ENCODE assay signal across 8 cellular contexts in the genomic region with DNA sequence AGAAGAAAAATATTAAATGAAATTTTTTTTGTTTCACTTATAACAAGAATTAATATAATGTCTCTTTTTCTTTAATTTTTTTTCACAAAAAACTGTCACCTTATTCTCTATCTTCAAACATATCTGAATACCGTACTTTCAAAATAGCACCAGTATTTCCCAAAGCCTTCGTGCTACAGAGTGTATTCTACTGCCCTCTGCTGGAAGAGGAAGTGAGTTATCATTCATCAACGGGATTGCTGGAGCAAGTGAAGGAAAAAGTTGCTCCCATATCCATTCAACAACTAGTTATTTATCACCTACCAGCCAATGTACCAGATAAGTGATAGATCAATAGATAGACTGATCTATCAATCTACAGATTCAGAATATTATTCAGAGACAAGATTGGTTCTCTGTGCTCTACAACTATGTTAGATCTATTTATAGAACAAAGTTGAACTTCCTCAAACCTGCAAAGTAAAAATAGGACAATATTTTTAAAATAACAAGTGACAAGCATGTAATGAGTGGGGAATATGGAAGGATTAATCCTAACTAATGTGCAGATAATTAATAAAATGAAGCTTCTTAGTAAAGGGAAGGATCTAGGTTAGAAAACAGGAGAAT. TPM values are rescaled to one million over a fixed set of nuclear protein-coding genes. Genes with fewer than 3 reads are reported as not detected.
DNase-seq lines count a peak whose midpoint lies in the region; ATAC-seq and TF ChIP-seq lines count a peak whose summit lies in the region.

No MANE protein-coding gene starts in this region.

- no peaks in the 10 kb centered on the region for H3K9me3 Mint-ChIP-seq in mesothelial cell of epicardium

- H3K36me3 Mint-ChIP-seq in mesothelial cell of epicardium, result no peaks in the 10 kb centered on the region

- ATAC-seq in GM18502 (IDR thresholded peaks at IDR 0.05; ENCODE audit: poor library complexity, unreplicated experiment) (peak; percentile 76), HG03066 (IDR thresholded peaks at IDR 0.05; ENCODE audit: low read depth, unreplicated experiment) (peak; percentile 70), HG03095 (IDR thresholded peaks at IDR 0.05; ENCODE audit: unreplicated experiment) (no peak), HG03520 (IDR thresholded peaks at IDR 0.05; ENCODE audit: unreplicated experiment) (no peak)

- peak; percentile 69 for TF ChIP-seq CTCF in AG09319 (IDR thresholded peaks at IDR 0.05; ENCODE audit: low read depth, low read length)
- TF ChIP-seq CTCF in cardiac fibroblast (IDR thresholded peaks at IDR 0.05; ENCODE audit: low read depth, low read length), result peak; percentile 71
- peak; percentile 71 for TF ChIP-seq CTCF in mesothelial cell of epicardium (IDR thresholded peaks at IDR 0.05; ENCODE audit: unreplicated experiment)

- no peak overlapping the region for H3K4me3 Mint-ChIP-seq in mesothelial cell of epicardium

- no peaks in the 10 kb centered on the region for H3K4me1 Mint-ChIP-seq in mesothelial cell of epicardium

- DNase-seq in AG09319 (ENCODE audit: extremely low read depth, low read depth), result no peak
- peak; percentile 5 for DNase-seq in NCI-H510A (lab: John Stamatoyannopoulos, UW)
- DNase-seq in cardiac fibroblast (ENCODE audit: low read depth in 2 of 2), result peak; percentile 42 to 58
- no peak for DNase-seq in mesothelial cell of epicardium (ENCODE audit: low spot score in 2 of 2, unreplicated experiment in 2 of 2)

- peaks cover 51% of the 10 kb centered on the region for H3K27me3 Mint-ChIP-seq in mesothelial cell of epicardium (ENCODE audit: low read depth)

- no peak overlapping the region for H3K4me3 ChIP-seq in cardiac fibroblast (replicated peaks in 1 of 2; ENCODE audit: low read depth in 2 of 2, low read length in 2 of 2)

- H3K27ac Mint-ChIP-seq in mesothelial cell of epicardium, result no peak overlapping the region

RNA-seq across cellular contexts. Expression of a gene that starts 26.7 kb away (rescaled TPM):
- 4.9 to 6.8 TPM (median 5.0 TPM) in 3 replicates for total RNA-seq in mesothelial cell of epicardium

Comparison
In these comparisons a context has a peak if more than half of its experiments do, and no peak if none do; other contexts are left out.
1. DNase-seq: peak in NCI-H510A (single experiment) and cardiac fibroblast (2 of 2); none in AG09319 (single experiment) and mesothelial cell of epicardium (0 of 2).
2. ATAC-seq: peak in GM18502 (single experiment) and HG03066 (single experiment); none in HG03095 (single experiment) and HG03520 (single experiment).
3. Peak in every context shown above with its lines, with median percentiles within 50 percentile points of each other: CTCF ChIP-seq.